8 cellular contexts compared by ENCODE assay signal in genomic region chr14:23567186-23568020, GRCh38. TPM values are rescaled to one million over a fixed set of nuclear protein-coding genes. Genes with fewer than 3 reads are reported as not detected.
DNase-seq lines count a peak whose midpoint lies in the region; TF ChIP-seq lines count a peak whose summit lies in the region.

A gene with protein sequence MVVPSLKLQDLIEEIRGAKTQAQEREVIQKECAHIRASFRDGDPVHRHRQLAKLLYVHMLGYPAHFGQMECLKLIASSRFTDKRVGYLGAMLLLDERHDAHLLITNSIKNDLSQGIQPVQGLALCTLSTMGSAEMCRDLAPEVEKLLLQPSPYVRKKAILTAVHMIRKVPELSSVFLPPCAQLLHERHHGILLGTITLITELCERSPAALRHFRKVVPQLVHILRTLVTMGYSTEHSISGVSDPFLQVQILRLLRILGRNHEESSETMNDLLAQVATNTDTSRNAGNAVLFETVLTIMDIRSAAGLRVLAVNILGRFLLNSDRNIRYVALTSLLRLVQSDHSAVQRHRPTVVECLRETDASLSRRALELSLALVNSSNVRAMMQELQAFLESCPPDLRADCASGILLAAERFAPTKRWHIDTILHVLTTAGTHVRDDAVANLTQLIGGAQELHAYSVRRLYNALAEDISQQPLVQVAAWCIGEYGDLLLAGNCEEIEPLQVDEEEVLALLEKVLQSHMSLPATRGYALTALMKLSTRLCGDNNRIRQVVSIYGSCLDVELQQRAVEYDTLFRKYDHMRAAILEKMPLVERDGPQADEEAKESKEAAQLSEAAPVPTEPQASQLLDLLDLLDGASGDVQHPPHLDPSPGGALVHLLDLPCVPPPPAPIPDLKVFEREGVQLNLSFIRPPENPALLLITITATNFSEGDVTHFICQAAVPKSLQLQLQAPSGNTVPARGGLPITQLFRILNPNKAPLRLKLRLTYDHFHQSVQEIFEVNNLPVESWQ (minus strand): TSS chr14:23567791. CDS start chr14:23567314, 477 bp downstream.

- H3K4me1 ChIP-seq in SK-N-SH (ENCODE audit: control insufficient read depth in 1 of 2, insufficient read depth in 2 of 2, low read depth in 1 of 2, low read length in 1 of 2): peaks cover 0 to 34% of the 10 kb centered on the region in 2 experiments; a peak in 1 of 4 replicates
- no peaks in the 10 kb centered on the region for H3K4me1 ChIP-seq in ovary (ENCODE audit: insufficient read depth)
- peaks cover 0 to 19% (median 7%) of the 10 kb centered on the region in 4 donors for H3K4me1 ChIP-seq in tibial artery

- H3K36me3 ChIP-seq in SK-N-SH (replicated peaks in 1 of 2; ENCODE audit: control insufficient read depth in 1 of 2, insufficient read depth in 2 of 2, low read length in 1 of 2) (peaks cover 0 to 21% of the 10 kb centered on the region in 2 experiments), ovary (no peaks in the 10 kb centered on the region), tibial artery (peaks cover 0 to 32% (median 0%) of the 10 kb centered on the region in 3 donors)

- H3F3A ChIP-seq in SK-N-SH (replicated peaks; ENCODE audit: insufficient read depth): peaks cover 10% of the 10 kb centered on the region

- intact Hi-C loops in ovary (cut with DNase I): loop anchor here in 1 of 4 donors (10.0 kb wide), 1 partner anchor 243 kb away; the partner anchor contains the start of gene PABPN1
- intact Hi-C loops in tibial artery (cut with DNase I; ENCODE audit: low total_unique reads): no loop called here

- peak within 1 kb of the TSS; percentile 98 for H2AFZ ChIP-seq in SK-N-SH (ENCODE audit: low read depth)

- no peaks in the 10 kb centered on the region for H3K9me2 ChIP-seq in SK-N-SH

- 2% methylated on average over 42 of the region's 53 CpGs for WGBS in SK-N-SH (ENCODE audit: low lambda C conversion rate)
- WGBS in ovary, 3 donors: 1 to 2% (median 1%) methylated on average over 51 to 53 of the region's 53 CpGs

- peak; percentile 63 for TF ChIP-seq POLR2A in ovary (IDR thresholded peaks at IDR 0.05)

- H3K79me2 ChIP-seq in SK-N-SH (ENCODE audit: insufficient read depth): 0 out of 2 replicates have a peak, but pooled peaks cover 3% of the 10 kb centered on the region

- peak within 1 kb of the TSS; percentile 100 for H3K4me3 Mint-ChIP-seq in activated naive CD4-positive, alpha-beta T cell treated with anti-CD3 and anti-CD28 coated beads, Interleukin-2, amount 10 ng/mL, durations not matched to agents 7 days and 5 days

- peak within 1 kb of the TSS; percentile 97 for H3K27ac Mint-ChIP-seq in activated naive CD4-positive, alpha-beta T cell treated with anti-CD3 and anti-CD28 coated beads, Interleukin-2, amount 10 ng/mL, durations not matched to agents 7 days and 5 days

- H3K27ac ChIP-seq in SK-N-SH (ENCODE audit: low read depth in 2 of 2, low read length in 1 of 2): peak within 1 kb of the TSS; percentile 39 to 82; a peak in 3 of 4 replicates
- H3K27ac ChIP-seq in ovary: peak within 1 kb of the TSS; percentile 75 to 81
- H3K27ac ChIP-seq in tibial artery: peak within 1 kb of the TSS; percentile 14 to 33

- 0 out of 2 replicates have a peak, but pooled peaks have one; percentile 4 for TF ChIP-seq CTCF in SK-N-SH (IDR thresholded peaks at IDR 0.05)
- TF ChIP-seq CTCF in ovary (IDR thresholded peaks at IDR 0.05): no peak
- no peak for TF ChIP-seq CTCF in tibial artery (IDR thresholded peaks at IDR 0.05)

- DNase-seq in GF-D8 (lab: John Stamatoyannopoulos, UW): peak; percentile 79
- peak; percentile 81 for DNase-seq in HEK293T (ENCODE audit: extremely low spot score)
- peak; percentile 75 for DNase-seq in MV-4-11 (lab: John Stamatoyannopoulos, UW)
- peak; percentile 92 for DNase-seq in SK-N-SH
- peak; percentile 94 for DNase-seq in activated naive CD4-positive, alpha-beta T cell treated with anti-CD3 and anti-CD28 coated beads, Interleukin-2, amount 10 ng/mL, durations not matched to agents 7 days and 5 days
- no peak for DNase-seq in glomerular endothelial cell (ENCODE audit: extremely low read depth, low read depth, low spot score)
- DNase-seq in ovary: peak; percentile 92 to 95 (median 92)
- peak; percentile 81 to 86 for DNase-seq in tibial artery

- H3K9me3 ChIP-seq in SK-N-SH (no peaks in the 10 kb centered on the region), ovary (no peaks in the 10 kb centered on the region), tibial artery (no peaks in the 10 kb centered on the region)

- H3K9ac ChIP-seq in SK-N-SH: peak within 1 kb of the TSS; percentile 71

- H4K20me1 ChIP-seq in SK-N-SH (ENCODE audit: insufficient read depth): no peaks in the 10 kb centered on the region

- peaks cover 34% of the 10 kb centered on the region for H3K36me3 Mint-ChIP-seq in activated naive CD4-positive, alpha-beta T cell treated with anti-CD3 and anti-CD28 coated beads, Interleukin-2, amount 10 ng/mL, durations not matched to agents 7 days and 5 days

- H3K4me1 Mint-ChIP-seq in activated naive CD4-positive, alpha-beta T cell treated with anti-CD3 and anti-CD28 coated beads, Interleukin-2, amount 10 ng/mL, durations not matched to agents 7 days and 5 days: peaks cover 55% of the 10 kb centered on the region

- H3K27me3 ChIP-seq in SK-N-SH (ENCODE audit: insufficient read depth) (no peaks in the 10 kb centered on the region), ovary (no peaks in the 10 kb centered on the region), tibial artery (peaks cover 0 to 28% of the 10 kb centered on the region in 2 donors)

- H3K4me3 ChIP-seq in SK-N-SH (ENCODE audit: low read depth in 2 of 2, low read length in 1 of 2): peak within 1 kb of the TSS; percentile 64 to 86
- H3K4me3 ChIP-seq in ovary: peak within 1 kb of the TSS; percentile 73
- peak within 1 kb of the TSS; percentile 51 to 55 for H3K4me3 ChIP-seq in tibial artery

- CTCF ChIA-PET in HEK293T (lab: Yijun Ruan, JAX): interaction anchor here (1.1 to 1.8 kb wide), 3 partner anchors 8 to 89 kb away, joined by 4 read pairs; no protein-coding TSS in a partner anchor
- CTCF ChIA-PET in SK-N-SH (lab: Yijun Ruan, JAX): interaction anchor here (0.7 to 19.5 kb wide), 12 partner anchors 9 to 512 kb away, joined by 3 to 785 read pairs (median 4); partner anchors contain the start of genes NGDN and THTPA
- CTCF ChIA-PET in activated naive CD4-positive, alpha-beta T cell treated with anti-CD3 and anti-CD28 coated beads, Interleukin-2, amount 10 ng/mL, durations not matched to agents 7 days and 5 days (lab: Charles Lee): interaction anchor here (1.1 to 15.2 kb wide), 8 partner anchors 8 to 187 kb away, joined by 3 to 238 read pairs (median 5); partner anchors contain the start of gene THTPA

- no peaks in the 10 kb centered on the region for H3K9me3 Mint-ChIP-seq in activated naive CD4-positive, alpha-beta T cell treated with anti-CD3 and anti-CD28 coated beads, Interleukin-2, amount 10 ng/mL, durations not matched to agents 7 days and 5 days

- TF ChIP-seq EP300 in SK-N-SH (IDR thresholded peaks at IDR 0.05; ENCODE audit: borderline replicate concordance in 1 of 2, low read depth in 1 of 2, low read length in 1 of 2): no peak
- no peak for TF ChIP-seq EP300 in ovary (IDR thresholded peaks at IDR 0.05)

- H3K27me3 Mint-ChIP-seq in activated naive CD4-positive, alpha-beta T cell treated with anti-CD3 and anti-CD28 coated beads, Interleukin-2, amount 10 ng/mL, durations not matched to agents 7 days and 5 days: peaks cover 18% of the 10 kb centered on the region

- peak within 1 kb of the TSS; percentile 86 for H3K4me2 ChIP-seq in SK-N-SH

- POLR2A ChIA-PET in HEK293T (lab: Yijun Ruan, JAX) (interaction anchor here (0.8 to 2.3 kb wide), 6 partner anchors 8 to 245 kb away, joined by 3 to 9 read pairs (median 4); partner anchors contain the start of genes THTPA and ZFHX2), SK-N-SH (lab: Yijun Ruan, JAX) (interaction anchor here (0.6 to 1.4 kb wide), 5 partner anchors 11 to 245 kb away, joined by 3 to 6 read pairs (median 4); partner anchors contain the start of genes JPH4 and THTPA)

- no peak for TF ChIP-seq RAD21 in SK-N-SH (IDR thresholded peaks at IDR 0.05; ENCODE audit: low read length)

TF ChIP-seq in HEK293T, 16 proteins besides CTCF, POLR2A, EP300 and RAD21:
- TF ChIP-seq LEF1 (IDR thresholded peaks at IDR 0.05; ENCODE audit: borderline replicate concordance): no peak
- peak; percentile 67 for TF ChIP-seq ELF4 (IDR thresholded peaks at IDR 0.05)
- TF ChIP-seq ZNF384 (IDR thresholded peaks at IDR 0.05): no peak
- TF ChIP-seq L3MBTL2 (conservative IDR thresholded peaks at IDR 0.05): peak; percentile 80

TF ChIP-seq in SK-N-SH, 30 proteins besides CTCF, POLR2A, EP300 and RAD21 (continues in another document):
- TF ChIP-seq POLR2AphosphoS5 (IDR thresholded peaks at IDR 0.05; ENCODE audit: low read depth, low read length) (peak; percentile 94), MXI1 (IDR thresholded peaks at IDR 0.05; ENCODE audit: low read depth, low read length) (peak; percentile 46; the same call in 1 of the 2 replicates), SMC3 (IDR thresholded peaks at IDR 0.05; ENCODE audit: low read depth, low read length) (no peak), NRF1 (IDR thresholded peaks at IDR 0.05; ENCODE audit: low read depth, low read length) (peak; percentile 96), RCOR1 (IDR thresholded peaks at IDR 0.05; ENCODE audit: low read length) (no peak), CHD2 (IDR thresholded peaks at IDR 0.05; ENCODE audit: low read length, partially characterized antibody) (peak; percentile 24), SIN3A (IDR thresholded peaks at IDR 0.05; ENCODE audit: borderline replicate concordance, low read depth, low read length) (peak; percentile 38; the same call in 1 of the 2 replicates), FOXJ3 (CRISPR knock-in tag; IDR thresholded peaks at IDR 0.05) (peak; percentile 14; the same call in 1 of the 2 replicates), MAX (IDR thresholded peaks at IDR 0.05; ENCODE audit: low read depth) (peak; percentile 88)
- TF ChIP-seq, protein P1, sequence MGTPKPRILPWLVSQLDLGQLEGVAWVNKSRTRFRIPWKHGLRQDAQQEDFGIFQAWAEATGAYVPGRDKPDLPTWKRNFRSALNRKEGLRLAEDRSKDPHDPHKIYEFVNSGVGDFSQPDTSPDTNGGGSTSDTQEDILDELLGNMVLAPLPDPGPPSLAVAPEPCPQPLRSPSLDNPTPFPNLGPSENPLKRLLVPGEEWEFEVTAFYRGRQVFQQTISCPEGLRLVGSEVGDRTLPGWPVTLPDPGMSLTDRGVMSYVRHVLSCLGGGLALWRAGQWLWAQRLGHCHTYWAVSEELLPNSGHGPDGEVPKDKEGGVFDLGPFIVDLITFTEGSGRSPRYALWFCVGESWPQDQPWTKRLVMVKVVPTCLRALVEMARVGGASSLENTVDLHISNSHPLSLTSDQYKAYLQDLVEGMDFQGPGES (IDR thresholded peaks at IDR 0.05; ENCODE audit: low read depth, low read length): no peak

RNA-seq across cellular contexts. Expression of the gene that starts here (rescaled TPM):
- polyA plus RNA-seq in SK-N-SH (2012; rRNA removed) (88.3 and 114 TPM in 2 replicates), ovary (10 to 100 TPM; 32.0 to 80.4 TPM)
- polyA plus RNA-seq in SK-N-SH (2012; cell fraction: cytosol; rRNA removed): 12.5 and 18.4 TPM in 2 replicates
- 850 and 900 TPM in 2 replicates for polyA plus RNA-seq in SK-N-SH (2012; cell fraction: nucleus; rRNA removed)
- total RNA-seq in glomerular endothelial cell (36.8 and 38.9 TPM in 2 replicates), ovary (100 to 1,000 TPM in 3 of 7 donors, 10 to 100 TPM in 4; 76.3 to 129 (median 92.8) TPM)

Comparison
In these comparisons a context has a peak if more than half of its experiments do, and no peak if none do; other contexts are left out.
1. H3K27ac ChIP-seq: peak in every context shown above with its lines; median percentile 78 in ovary; 60 in SK-N-SH; 24 in tibial artery.